Comparison of ENCODE assay signal across 1 cellular context in the genomic region with DNA sequence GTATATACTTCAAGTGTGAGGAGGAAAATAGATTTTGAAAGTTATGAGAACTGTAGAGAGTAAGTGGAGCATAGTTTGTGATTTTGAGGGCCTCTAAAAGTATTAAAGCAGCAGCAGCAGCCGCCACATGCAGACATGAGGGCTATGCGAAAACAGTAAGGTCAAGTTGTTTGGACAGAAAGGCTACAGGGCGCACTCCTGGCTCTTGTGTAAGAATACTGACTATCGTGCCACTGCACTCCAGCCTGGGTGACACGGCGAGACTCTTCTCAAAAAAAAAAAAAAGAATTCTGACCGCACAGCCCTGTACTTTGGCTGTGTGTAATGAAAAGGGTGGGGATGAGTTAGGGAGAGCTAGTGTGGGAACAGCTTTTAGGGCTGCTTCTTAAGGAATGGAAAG. TPM values are rescaled to one million over a fixed set of nuclear protein-coding genes. Genes with fewer than 3 reads are reported as not detected.
"Had no signal": no experiment of that assay in that cellular context is flagged by ENCODE, and none has a peak within 500 bp of the region (broad histone marks: within the 10 kb centered on the region; RNA-seq: fewer than 3 reads in every experiment).

No MANE protein-coding gene starts in this region.

RNA-seq across cellular contexts. Expression of gene TMC7, which starts 10.4 kb away (rescaled TPM):
- total RNA-seq: mononuclear cell had no signal
